In the genomic region with DNA sequence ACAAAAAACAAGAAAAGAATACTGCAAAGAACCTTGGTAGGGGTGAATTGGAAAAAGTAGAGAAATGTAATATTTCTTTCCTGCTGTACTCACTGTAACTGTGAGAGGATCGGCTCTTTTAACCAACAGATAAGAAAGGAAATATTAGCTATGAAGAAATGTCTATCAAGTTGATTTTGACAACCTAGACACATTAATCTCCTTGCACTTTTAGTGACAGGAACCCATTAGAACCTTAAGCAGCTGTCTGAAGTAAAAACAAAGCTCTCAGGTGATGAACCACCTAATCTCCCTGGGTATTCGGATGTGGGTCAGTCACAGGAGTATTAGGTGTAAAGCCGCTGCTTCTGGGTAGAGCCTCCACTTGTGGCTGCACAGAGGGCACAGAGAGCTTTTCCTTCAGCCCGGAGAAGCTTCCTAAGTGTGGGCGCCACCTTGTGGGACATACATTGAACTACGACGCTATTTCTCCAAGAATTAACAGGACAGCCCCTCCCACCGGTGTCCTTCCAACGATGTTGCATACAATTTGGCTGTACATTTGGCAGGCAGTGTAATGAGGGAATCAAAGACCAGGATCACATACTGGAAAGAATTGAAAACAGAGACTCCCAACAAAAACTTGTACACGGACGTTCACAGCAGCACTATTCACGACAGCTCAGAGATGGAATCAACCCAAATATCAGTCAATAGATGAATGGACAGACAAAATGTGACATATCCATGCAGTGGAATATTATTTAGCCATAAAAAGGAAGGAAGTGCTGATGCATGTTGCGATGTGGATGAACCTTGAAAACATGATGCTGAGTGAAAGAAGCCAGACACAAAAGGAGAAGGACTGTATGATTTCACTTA, we compare ENCODE assay signal across 8 cellular contexts. TPM values are rescaled to one million over a fixed set of nuclear protein-coding genes. Genes with fewer than 3 reads are reported as not detected.
DNase-seq lines count a peak whose midpoint lies in the region; ATAC-seq and TF ChIP-seq lines count a peak whose summit lies in the region.

No MANE protein-coding gene starts in this region.

- TF ChIP-seq POLR2A in breast epithelium (IDR thresholded peaks at IDR 0.05): no peak

- peak; percentile 80 for TF ChIP-seq CTCF in WERI-Rb-1 (IDR thresholded peaks at IDR 0.05; ENCODE audit: low read depth, low read length)
- peak; percentile 42 to 89 (median 81) for TF ChIP-seq CTCF in breast epithelium (IDR thresholded peaks at IDR 0.05)

- H3K27ac ChIP-seq in WERI-Rb-1 (no peak overlapping the region), breast epithelium (no peak overlapping the region)

- H3K36me3 ChIP-seq in WERI-Rb-1: no peaks in the 10 kb centered on the region
- no peaks in the 10 kb centered on the region for H3K36me3 ChIP-seq in breast epithelium

- DNase-seq in DMS53 treated with DMSO at 0.1 percent for 48 hours (lab: John Stamatoyannopoulos, UW; ENCODE audit: unreplicated experiment) (peak; percentile 96), NCI-H2227 treated with DMSO at 0.1 percent for 48 hours (lab: John Stamatoyannopoulos, UW) (peak; percentile 86), WERI-Rb-1 (peak; percentile 87), breast epithelium (ENCODE audit: low spot score in 2 of 2) (peak; percentile 62 to 73), inferior parietal cortex (ENCODE audit: extremely low spot score) (peak; percentile 90), NCI-H1048 (lab: John Stamatoyannopoulos, UW) (no peak)
- peak; percentile 49 to 60 (median 54) for DNase-seq in stimulated activated CD4-positive, alpha-beta T cell treated with anti-CD3 and anti-CD28 coated beads, Interleukin-12 subunit alpha, Interleukin-12 subunit beta, amount 100 ng/mL, for 48 hours (ENCODE audit: low read depth in 2 of 3, low spot score in 1 of 3)

- intact Hi-C loops in breast epithelium (cut with DNase I; ENCODE audit: low total_unique reads): no loop called here

- no peaks in the 10 kb centered on the region for H3K27me3 ChIP-seq in WERI-Rb-1 (ENCODE audit: insufficient read depth, low read depth, severe bottlenecking)
- no peaks in the 10 kb centered on the region for H3K27me3 ChIP-seq in breast epithelium

- no peaks in the 10 kb centered on the region for H3K9me3 ChIP-seq in WERI-Rb-1 (ENCODE audit: severe bottlenecking)
- H3K9me3 ChIP-seq in breast epithelium: no peaks in the 10 kb centered on the region

- peak; percentile 79 for ATAC-seq in HG02973 (IDR thresholded peaks at IDR 0.05; ENCODE audit: unreplicated experiment)

- H3K4me3 ChIP-seq in WERI-Rb-1 (ENCODE audit: low read depth, low read length): no peak overlapping the region
- no peak overlapping the region for H3K4me3 ChIP-seq in breast epithelium

- no peaks in the 10 kb centered on the region for H3K4me1 ChIP-seq in breast epithelium

RNA-seq across cellular contexts. Expression of a gene that starts 28.9 kb away (rescaled TPM):
- 10 to 100 TPM; 38.2 to 59.7 (median 40.0) TPM for total RNA-seq in breast epithelium

RNA-seq across cellular contexts. Expression of a gene that starts 46.4 kb away (rescaled TPM):
- 100 to 1,000 TPM in 1 of 3 donors, 10 to 100 TPM in 2; 56.4 to 433 (median 63.4) TPM for total RNA-seq in breast epithelium
